In genomic region chr16:12027091-12027490, GRCh38 we compare ENCODE assay signal across 12 cellular contexts. TPM values are rescaled to one million over a fixed set of nuclear protein-coding genes. Genes with fewer than 3 reads are reported as not detected.
DNase-seq lines count a peak whose midpoint lies in the region; ATAC-seq and TF ChIP-seq lines count a peak whose summit lies in the region.
"Had no signal": no experiment of that assay in that cellular context is flagged by ENCODE, and none has a peak within 500 bp of the region (broad histone marks: within the 10 kb centered on the region; RNA-seq: fewer than 3 reads in every experiment).

No MANE protein-coding gene starts in this region.

- ATAC-seq in HG03108 (IDR thresholded peaks at IDR 0.05; ENCODE audit: unreplicated experiment) = no peak
- ATAC-seq: activated T-helper 17 cell treated with anti-CD3 and anti-CD28 coated beads, Interleukin-2, amount 50 U/mL, for 72 hours; left lobe of liver had no signal

- H3K4me3 Mint-ChIP-seq in immature natural killer cell = no peak overlapping the region
- H3K4me3 Mint-ChIP-seq: activated T-helper 17 cell treated with anti-CD3 and anti-CD28 coated beads, Interleukin-2, amount 50 U/mL, for 72 hours had no signal

- H3K36me3 Mint-ChIP-seq in immature natural killer cell = peaks cover 4 to 16% (median 11%) of the 10 kb centered on the region in 3 donors

- H3K4me1 Mint-ChIP-seq in immature natural killer cell = peaks cover 8 to 11% of the 10 kb centered on the region in 2 donors
- H3K4me1 Mint-ChIP-seq: activated T-helper 17 cell treated with anti-CD3 and anti-CD28 coated beads, Interleukin-2, amount 50 U/mL, for 72 hours had no signal

- TF ChIP-seq CTCF in RWPE1 (conservative IDR thresholded peaks at IDR 0.05; ENCODE audit: low read depth) = no peak

- H3K27ac Mint-ChIP-seq in immature natural killer cell = peak overlapping the region in 1 of 6 donors; percentile 43
- H3K27ac Mint-ChIP-seq: activated T-helper 17 cell treated with anti-CD3 and anti-CD28 coated beads, Interleukin-2, amount 50 U/mL, for 72 hours had no signal

- DNase-seq in DMS153 (lab: John Stamatoyannopoulos, UW) (peak; percentile 84), NCI-H146 treated with DMSO at 0.1 percent for 48 hours (lab: John Stamatoyannopoulos, UW; ENCODE audit: unreplicated experiment) (peak; percentile 75), RWPE1 (ENCODE audit: low spot score) (peak; percentile 85), islet precursor cell (peak; percentile 55), hippocampal formation (lab: John Stamatoyannopoulos, UW) (no peak), Kasumi-1 (lab: John Stamatoyannopoulos, UW) (no peak), immature natural killer cell (no peak)
- DNase-seq: activated CD4-positive, CD25-positive, alpha-beta regulatory T cell; occipital lobe had no signal

- H3K27me3 Mint-ChIP-seq in immature natural killer cell (ENCODE audit: low read depth in 3 of 3) = peaks cover 0 to 4% (median 1%) of the 10 kb centered on the region in 3 donors
- H3K27me3 Mint-ChIP-seq: activated T-helper 17 cell treated with anti-CD3 and anti-CD28 coated beads, Interleukin-2, amount 50 U/mL, for 72 hours had no signal

- no peaks in the 10 kb centered on the region for H3K9me3 Mint-ChIP-seq in immature natural killer cell
- H3K9me3 Mint-ChIP-seq: activated T-helper 17 cell treated with anti-CD3 and anti-CD28 coated beads, Interleukin-2, amount 50 U/mL, for 72 hours had no signal

- CTCF ChIA-PET in RWPE1 (lab: Yijun Ruan, JAX) = interaction anchor here (0.5 to 1.3 kb wide), 2 partner anchors 19 to 41 kb away, joined by 3 read pairs; no protein-coding TSS in a partner anchor

- POLR2A ChIA-PET in RWPE1 (lab: Yijun Ruan, JAX; ENCODE audit: low non-redundant PET) = interaction anchor here (1.8 kb wide), 1 partner anchor 50 kb away, joined by 5 read pairs; the partner anchor contains the start of gene SNX29

- peak overlapping the region; percentile 73 for H3K27ac ChIP-seq in RWPE1

RNA-seq across cellular contexts. Expression of gene SNX29, which starts 50.6 kb away (rescaled TPM):
- polyA plus RNA-seq in immature natural killer cell = 10 to 100 TPM in 1 of 3 donors, 1 to 10 TPM in 2; 2.4 to 22.8 (median 6.7) TPM

Comparison
In these comparisons a context has a peak if more than half of its experiments do, and no peak if none do; other contexts are left out.
1. DNase-seq: peak in DMS153 (single experiment), NCI-H146 treated with DMSO at 0.1 percent for 48 hours (single experiment), RWPE1 (single experiment) and islet precursor cell (single experiment); none in hippocampal formation (0 of 2), Kasumi-1 (0 of 2) and immature natural killer cell (0 of 3).